ENCODE assay signal across 9 cellular contexts in the genomic region with DNA sequence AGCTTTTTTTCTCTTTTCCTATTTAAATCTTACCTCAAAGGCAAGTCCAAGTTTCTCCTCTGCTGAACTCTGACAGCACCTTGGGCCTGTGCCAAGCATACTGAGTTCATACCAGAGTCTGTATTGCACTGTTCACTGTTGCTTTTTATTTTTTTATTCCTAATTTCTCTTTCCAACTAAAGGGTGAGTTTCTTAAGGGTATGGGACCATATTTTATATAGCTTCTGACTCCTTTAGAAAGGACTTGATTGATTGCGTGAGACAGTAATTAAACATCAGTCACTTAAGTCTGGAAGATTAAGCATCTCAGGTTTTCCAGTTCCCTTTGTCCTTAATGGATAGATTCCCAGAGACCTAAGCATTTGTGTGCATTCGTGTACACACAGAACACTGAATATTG.
DNase-seq lines count a peak whose midpoint lies in the region; TF ChIP-seq lines count a peak whose summit lies in the region.
"Had no signal": no experiment of that assay in that cellular context is flagged by ENCODE, and none has a peak within 500 bp of the region (broad histone marks: within the 10 kb centered on the region; RNA-seq: fewer than 3 reads in every experiment).

No MANE protein-coding gene starts in this region.

- H3K36me3 ChIP-seq in prostate gland: no peaks in the 10 kb centered on the region

- H3K27ac ChIP-seq in prostate gland: no peak overlapping the region

- no peak for TF ChIP-seq POLR2A in prostate gland (IDR thresholded peaks at IDR 0.05)

- H3K9me3 ChIP-seq in prostate gland: no peaks in the 10 kb centered on the region

- intact Hi-C loops in prostate gland (cut with DNase I): loop anchor here (5.0 kb wide), 1 partner anchor 68 kb away; a partner anchor contains a TSS

- H3K4me3 ChIP-seq in prostate gland: no peak overlapping the region

- no peaks in the 10 kb centered on the region for H3K27me3 ChIP-seq in prostate gland (replicated peaks; ENCODE audit: insufficient read depth)

- TF ChIP-seq CTCF in prostate gland (IDR thresholded peaks at IDR 0.05): no peak

- DNase-seq in Daoy (ENCODE audit: low read depth): peak; percentile 45
- peak; percentile 4 for DNase-seq in SK-N-DZ (ENCODE audit: low spot score)
- DNase-seq in glomerular visceral epithelial cell (ENCODE audit: extremely low spot score): peak; percentile 67
- DNase-seq in prostate gland (ENCODE audit: low spot score): peak; percentile 26
- DNase-seq in GDM1 (lab: John Stamatoyannopoulos, UW): no peak
- DNase-seq in SIG-M5 (lab: John Stamatoyannopoulos, UW): no peak
- no peak for DNase-seq in germinal center (ENCODE audit: low spot score)
- no peak for DNase-seq in stimulated activated naive CD4-positive, alpha-beta T cell treated with Interleukin-2 at 50 U/mL for 16 hours (lab: John Stamatoyannopoulos, UW)
- DNase-seq: NCI-H446 had no signal

- peaks cover 10% of the 10 kb centered on the region for H3K4me1 ChIP-seq in prostate gland (replicated peaks)

- 41% methylated on average over 2 of the region's 2 CpGs for WGBS in prostate gland

Comparison
In these comparisons a context has a peak if more than half of its experiments do, and no peak if none do; other contexts are left out.
1. DNase-seq: peak in Daoy (single experiment), SK-N-DZ (single experiment), glomerular visceral epithelial cell (single experiment) and prostate gland (single experiment); none in GDM1 (single experiment), SIG-M5 (single experiment), germinal center (single experiment) and stimulated activated naive CD4-positive, alpha-beta T cell treated with Interleukin-2 at 50 U/mL for 16 hours (single experiment).